In the genomic region with DNA sequence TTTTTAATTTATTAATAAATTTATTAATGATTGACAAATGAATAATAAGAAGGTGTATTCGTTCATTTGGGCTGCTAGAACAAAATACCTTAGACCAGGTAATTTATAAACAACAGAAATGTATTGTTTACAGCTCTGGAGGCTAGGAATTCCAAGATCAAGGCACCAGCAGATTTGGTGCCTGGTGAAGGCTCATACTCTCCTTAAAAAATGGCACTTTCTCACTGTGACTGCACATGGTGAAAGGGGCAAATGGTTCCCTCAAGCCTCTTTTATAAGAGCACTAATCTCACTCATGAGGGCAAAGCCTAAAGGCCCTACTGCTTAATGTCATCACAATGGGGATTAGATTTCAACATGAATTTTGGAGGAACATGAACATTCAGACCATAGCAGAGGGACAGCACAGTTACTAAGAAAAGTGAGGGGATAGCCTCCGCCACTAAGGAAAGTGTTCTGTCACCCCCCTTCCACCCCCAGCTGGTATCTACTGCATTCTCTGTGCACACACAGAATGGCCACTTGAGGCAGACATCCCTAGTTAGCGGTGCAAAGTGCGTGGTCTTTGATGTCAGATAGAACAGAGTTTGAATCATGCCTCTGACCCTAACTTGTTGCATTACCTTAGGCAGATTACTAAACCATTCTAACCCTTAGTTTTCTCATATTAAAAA, we compare ENCODE assay signal across 1 cellular context.
TF ChIP-seq lines count a peak whose summit lies in the region.

No MANE protein-coding gene starts in this region.

TF ChIP-seq in HepG2, 621 proteins besides CTCF, POLR2A, EP300 and RAD21 (continued from another document and continues in another):
- TF ChIP-seq, protein P1, sequence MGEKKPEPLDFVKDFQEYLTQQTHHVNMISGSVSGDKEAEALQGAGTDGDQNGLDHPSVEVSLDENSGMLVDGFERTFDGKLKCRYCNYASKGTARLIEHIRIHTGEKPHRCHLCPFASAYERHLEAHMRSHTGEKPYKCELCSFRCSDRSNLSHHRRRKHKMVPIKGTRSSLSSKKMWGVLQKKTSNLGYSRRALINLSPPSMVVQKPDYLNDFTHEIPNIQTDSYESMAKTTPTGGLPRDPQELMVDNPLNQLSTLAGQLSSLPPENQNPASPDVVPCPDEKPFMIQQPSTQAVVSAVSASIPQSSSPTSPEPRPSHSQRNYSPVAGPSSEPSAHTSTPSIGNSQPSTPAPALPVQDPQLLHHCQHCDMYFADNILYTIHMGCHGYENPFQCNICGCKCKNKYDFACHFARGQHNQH (CRISPR knock-in tag; IDR thresholded peaks at IDR 0.05) = no peak
- no peak for TF ChIP-seq MYNN (CRISPR knock-in tag; IDR thresholded peaks at IDR 0.05; ENCODE audit: low read depth)
- TF ChIP-seq, protein P2, sequence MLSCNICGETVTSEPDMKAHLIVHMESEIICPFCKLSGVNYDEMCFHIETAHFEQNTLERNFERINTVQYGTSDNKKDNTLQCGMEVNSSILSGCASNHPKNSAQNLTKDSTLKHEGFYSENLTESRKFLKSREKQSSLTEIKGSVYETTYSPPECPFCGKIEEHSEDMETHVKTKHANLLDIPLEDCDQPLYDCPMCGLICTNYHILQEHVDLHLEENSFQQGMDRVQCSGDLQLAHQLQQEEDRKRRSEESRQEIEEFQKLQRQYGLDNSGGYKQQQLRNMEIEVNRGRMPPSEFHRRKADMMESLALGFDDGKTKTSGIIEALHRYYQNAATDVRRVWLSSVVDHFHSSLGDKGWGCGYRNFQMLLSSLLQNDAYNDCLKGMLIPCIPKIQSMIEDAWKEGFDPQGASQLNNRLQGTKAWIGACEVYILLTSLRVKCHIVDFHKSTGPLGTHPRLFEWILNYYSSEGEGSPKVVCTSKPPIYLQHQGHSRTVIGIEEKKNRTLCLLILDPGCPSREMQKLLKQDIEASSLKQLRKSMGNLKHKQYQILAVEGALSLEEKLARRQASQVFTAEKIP (CRISPR knock-in tag; IDR thresholded peaks at IDR 0.05; ENCODE audit: borderline replicate concordance) = no peak
- TF ChIP-seq POGZ (CRISPR knock-in tag; IDR thresholded peaks at IDR 0.05) = no peak
- TF ChIP-seq NFIC (IDR thresholded peaks at IDR 0.05; ENCODE audit: low read length) = no peak
- TF ChIP-seq ZNF615 (CRISPR knock-in tag; IDR thresholded peaks at IDR 0.05; ENCODE audit: borderline replicate concordance) = no peak
- TF ChIP-seq SMAD9 (CRISPR knock-in tag; IDR thresholded peaks at IDR 0.05) = no peak
- peak; percentile 49; the same call in 1 of the 2 replicates for TF ChIP-seq ZBTB21 (CRISPR knock-in tag; IDR thresholded peaks at IDR 0.05)
- TF ChIP-seq FOSL2 (CRISPR knock-in tag; IDR thresholded peaks at IDR 0.05) = no peak
- no peak for TF ChIP-seq NFKBIZ (CRISPR knock-in tag; IDR thresholded peaks at IDR 0.05)
- 0 out of 2 replicates have a peak, but pooled peaks have one; percentile 19 for TF ChIP-seq ZNF644 (CRISPR knock-in tag; IDR thresholded peaks at IDR 0.05; ENCODE audit: low read depth)
- no peak for TF ChIP-seq ZNF484 (CRISPR knock-in tag; IDR thresholded peaks at IDR 0.05; ENCODE audit: borderline replicate concordance, low read depth)
- TF ChIP-seq, protein P3, sequence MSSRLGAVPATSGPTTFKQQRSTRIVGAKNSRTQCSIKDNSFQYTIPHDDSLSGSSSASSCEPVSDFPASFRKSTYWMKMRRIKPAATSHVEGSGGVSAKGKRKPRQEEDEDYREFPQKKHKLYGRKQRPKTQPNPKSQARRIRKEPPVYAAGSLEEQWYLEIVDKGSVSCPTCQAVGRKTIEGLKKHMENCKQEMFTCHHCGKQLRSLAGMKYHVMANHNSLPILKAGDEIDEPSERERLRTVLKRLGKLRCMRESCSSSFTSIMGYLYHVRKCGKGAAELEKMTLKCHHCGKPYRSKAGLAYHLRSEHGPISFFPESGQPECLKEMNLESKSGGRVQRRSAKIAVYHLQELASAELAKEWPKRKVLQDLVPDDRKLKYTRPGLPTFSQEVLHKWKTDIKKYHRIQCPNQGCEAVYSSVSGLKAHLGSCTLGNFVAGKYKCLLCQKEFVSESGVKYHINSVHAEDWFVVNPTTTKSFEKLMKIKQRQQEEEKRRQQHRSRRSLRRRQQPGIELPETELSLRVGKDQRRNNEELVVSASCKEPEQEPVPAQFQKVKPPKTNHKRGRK (CRISPR knock-in tag; IDR thresholded peaks at IDR 0.05) = 0 out of 2 replicates have a peak, but pooled peaks have one; percentile 45
- TF ChIP-seq TEAD3 (CRISPR knock-in tag; optimal IDR thresholded peaks at IDR 0.05; ENCODE audit: borderline replicate concordance) = peak; percentile 24
- no peak for TF ChIP-seq PAWR (CRISPR knock-in tag; IDR thresholded peaks at IDR 0.05; ENCODE audit: borderline replicate concordance)
- TF ChIP-seq ZNF563 (CRISPR knock-in tag; IDR thresholded peaks at IDR 0.05) = no peak
- TF ChIP-seq SMC3 (IDR thresholded peaks at IDR 0.05; ENCODE audit: low read length) = peak; percentile 34; the same call in 1 of the 2 replicates
- TF ChIP-seq CHD4 (IDR thresholded peaks at IDR 0.05; ENCODE audit: borderline replicate concordance, low read length) = no peak
- no peak for TF ChIP-seq IRX3 (CRISPR knock-in tag; IDR thresholded peaks at IDR 0.05; ENCODE audit: borderline replicate concordance, low read depth)
- no peak for TF ChIP-seq SOX5 (CRISPR knock-in tag; IDR thresholded peaks at IDR 0.05; ENCODE audit: borderline replicate concordance)
- TF ChIP-seq, protein P4, sequence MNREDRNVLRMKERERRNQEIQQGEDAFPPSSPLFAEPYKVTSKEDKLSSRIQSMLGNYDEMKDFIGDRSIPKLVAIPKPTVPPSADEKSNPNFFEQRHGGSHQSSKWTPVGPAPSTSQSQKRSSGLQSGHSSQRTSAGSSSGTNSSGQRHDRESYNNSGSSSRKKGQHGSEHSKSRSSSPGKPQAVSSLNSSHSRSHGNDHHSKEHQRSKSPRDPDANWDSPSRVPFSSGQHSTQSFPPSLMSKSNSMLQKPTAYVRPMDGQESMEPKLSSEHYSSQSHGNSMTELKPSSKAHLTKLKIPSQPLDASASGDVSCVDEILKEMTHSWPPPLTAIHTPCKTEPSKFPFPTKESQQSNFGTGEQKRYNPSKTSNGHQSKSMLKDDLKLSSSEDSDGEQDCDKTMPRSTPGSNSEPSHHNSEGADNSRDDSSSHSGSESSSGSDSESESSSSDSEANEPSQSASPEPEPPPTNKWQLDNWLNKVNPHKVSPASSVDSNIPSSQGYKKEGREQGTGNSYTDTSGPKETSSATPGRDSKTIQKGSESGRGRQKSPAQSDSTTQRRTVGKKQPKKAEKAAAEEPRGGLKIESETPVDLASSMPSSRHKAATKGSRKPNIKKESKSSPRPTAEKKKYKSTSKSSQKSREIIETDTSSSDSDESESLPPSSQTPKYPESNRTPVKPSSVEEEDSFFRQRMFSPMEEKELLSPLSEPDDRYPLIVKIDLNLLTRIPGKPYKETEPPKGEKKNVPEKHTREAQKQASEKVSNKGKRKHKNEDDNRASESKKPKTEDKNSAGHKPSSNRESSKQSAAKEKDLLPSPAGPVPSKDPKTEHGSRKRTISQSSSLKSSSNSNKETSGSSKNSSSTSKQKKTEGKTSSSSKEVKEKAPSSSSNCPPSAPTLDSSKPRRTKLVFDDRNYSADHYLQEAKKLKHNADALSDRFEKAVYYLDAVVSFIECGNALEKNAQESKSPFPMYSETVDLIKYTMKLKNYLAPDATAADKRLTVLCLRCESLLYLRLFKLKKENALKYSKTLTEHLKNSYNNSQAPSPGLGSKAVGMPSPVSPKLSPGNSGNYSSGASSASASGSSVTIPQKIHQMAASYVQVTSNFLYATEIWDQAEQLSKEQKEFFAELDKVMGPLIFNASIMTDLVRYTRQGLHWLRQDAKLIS (CRISPR knock-in tag; IDR thresholded peaks at IDR 0.05) = no peak
- no peak for TF ChIP-seq PHF8 (CRISPR knock-in tag; IDR thresholded peaks at IDR 0.05)
- TF ChIP-seq KLF12 (CRISPR knock-in tag; IDR thresholded peaks at IDR 0.05; ENCODE audit: borderline replicate concordance) = no peak
- TF ChIP-seq RFX1 (IDR thresholded peaks at IDR 0.05) = no peak
- TF ChIP-seq, protein P5, sequence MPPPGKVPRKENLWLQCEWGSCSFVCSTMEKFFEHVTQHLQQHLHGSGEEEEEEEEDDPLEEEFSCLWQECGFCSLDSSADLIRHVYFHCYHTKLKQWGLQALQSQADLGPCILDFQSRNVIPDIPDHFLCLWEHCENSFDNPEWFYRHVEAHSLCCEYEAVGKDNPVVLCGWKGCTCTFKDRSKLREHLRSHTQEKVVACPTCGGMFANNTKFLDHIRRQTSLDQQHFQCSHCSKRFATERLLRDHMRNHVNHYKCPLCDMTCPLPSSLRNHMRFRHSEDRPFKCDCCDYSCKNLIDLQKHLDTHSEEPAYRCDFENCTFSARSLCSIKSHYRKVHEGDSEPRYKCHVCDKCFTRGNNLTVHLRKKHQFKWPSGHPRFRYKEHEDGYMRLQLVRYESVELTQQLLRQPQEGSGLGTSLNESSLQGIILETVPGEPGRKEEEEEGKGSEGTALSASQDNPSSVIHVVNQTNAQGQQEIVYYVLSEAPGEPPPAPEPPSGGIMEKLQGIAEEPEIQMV (CRISPR knock-in tag; IDR thresholded peaks at IDR 0.05; ENCODE audit: low read depth) = no peak
- TF ChIP-seq ZBTB7B (CRISPR knock-in tag; IDR thresholded peaks at IDR 0.05) = no peak
- no peak for TF ChIP-seq ZNF17 (CRISPR knock-in tag; IDR thresholded peaks at IDR 0.05)
- peak; percentile 27; the same call in 1 of the 2 replicates for TF ChIP-seq TCF7 (IDR thresholded peaks at IDR 0.05; ENCODE audit: low read depth)
- TF ChIP-seq, protein P6, sequence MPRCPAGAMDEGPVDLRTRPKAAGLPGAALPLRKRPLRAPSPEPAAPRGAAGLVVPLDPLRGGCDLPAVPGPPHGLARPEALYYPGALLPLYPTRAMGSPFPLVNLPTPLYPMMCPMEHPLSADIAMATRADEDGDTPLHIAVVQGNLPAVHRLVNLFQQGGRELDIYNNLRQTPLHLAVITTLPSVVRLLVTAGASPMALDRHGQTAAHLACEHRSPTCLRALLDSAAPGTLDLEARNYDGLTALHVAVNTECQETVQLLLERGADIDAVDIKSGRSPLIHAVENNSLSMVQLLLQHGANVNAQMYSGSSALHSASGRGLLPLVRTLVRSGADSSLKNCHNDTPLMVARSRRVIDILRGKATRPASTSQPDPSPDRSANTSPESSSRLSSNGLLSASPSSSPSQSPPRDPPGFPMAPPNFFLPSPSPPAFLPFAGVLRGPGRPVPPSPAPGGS (CRISPR knock-in tag; IDR thresholded peaks at IDR 0.05) = no peak
- no peak for TF ChIP-seq ZNF878 (CRISPR knock-in tag; IDR thresholded peaks at IDR 0.05)
- no peak for TF ChIP-seq MTF2 (CRISPR knock-in tag; IDR thresholded peaks at IDR 0.05; ENCODE audit: borderline replicate concordance)
- TF ChIP-seq, protein P7, sequence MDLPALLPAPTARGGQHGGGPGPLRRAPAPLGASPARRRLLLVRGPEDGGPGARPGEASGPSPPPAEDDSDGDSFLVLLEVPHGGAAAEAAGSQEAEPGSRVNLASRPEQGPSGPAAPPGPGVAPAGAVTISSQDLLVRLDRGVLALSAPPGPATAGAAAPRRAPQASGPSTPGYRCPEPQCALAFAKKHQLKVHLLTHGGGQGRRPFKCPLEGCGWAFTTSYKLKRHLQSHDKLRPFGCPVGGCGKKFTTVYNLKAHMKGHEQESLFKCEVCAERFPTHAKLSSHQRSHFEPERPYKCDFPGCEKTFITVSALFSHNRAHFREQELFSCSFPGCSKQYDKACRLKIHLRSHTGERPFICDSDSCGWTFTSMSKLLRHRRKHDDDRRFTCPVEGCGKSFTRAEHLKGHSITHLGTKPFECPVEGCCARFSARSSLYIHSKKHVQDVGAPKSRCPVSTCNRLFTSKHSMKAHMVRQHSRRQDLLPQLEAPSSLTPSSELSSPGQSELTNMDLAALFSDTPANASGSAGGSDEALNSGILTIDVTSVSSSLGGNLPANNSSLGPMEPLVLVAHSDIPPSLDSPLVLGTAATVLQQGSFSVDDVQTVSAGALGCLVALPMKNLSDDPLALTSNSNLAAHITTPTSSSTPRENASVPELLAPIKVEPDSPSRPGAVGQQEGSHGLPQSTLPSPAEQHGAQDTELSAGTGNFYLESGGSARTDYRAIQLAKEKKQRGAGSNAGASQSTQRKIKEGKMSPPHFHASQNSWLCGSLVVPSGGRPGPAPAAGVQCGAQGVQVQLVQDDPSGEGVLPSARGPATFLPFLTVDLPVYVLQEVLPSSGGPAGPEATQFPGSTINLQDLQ (CRISPR knock-in tag; IDR thresholded peaks at IDR 0.05) = no peak
- peak; percentile 48; the same call in 1 of the 2 replicates for TF ChIP-seq HNF4G (IDR thresholded peaks at IDR 0.05; ENCODE audit: borderline replicate concordance, low read depth, low read length)
- TF ChIP-seq HNF4G (CRISPR knock-in tag; IDR thresholded peaks at IDR 0.05; ENCODE audit: borderline replicate concordance, low read depth) = no peak
- TF ChIP-seq ZNF570 (CRISPR knock-in tag; IDR thresholded peaks at IDR 0.05; ENCODE audit: borderline replicate concordance) = no peak
- TF ChIP-seq, protein P8, sequence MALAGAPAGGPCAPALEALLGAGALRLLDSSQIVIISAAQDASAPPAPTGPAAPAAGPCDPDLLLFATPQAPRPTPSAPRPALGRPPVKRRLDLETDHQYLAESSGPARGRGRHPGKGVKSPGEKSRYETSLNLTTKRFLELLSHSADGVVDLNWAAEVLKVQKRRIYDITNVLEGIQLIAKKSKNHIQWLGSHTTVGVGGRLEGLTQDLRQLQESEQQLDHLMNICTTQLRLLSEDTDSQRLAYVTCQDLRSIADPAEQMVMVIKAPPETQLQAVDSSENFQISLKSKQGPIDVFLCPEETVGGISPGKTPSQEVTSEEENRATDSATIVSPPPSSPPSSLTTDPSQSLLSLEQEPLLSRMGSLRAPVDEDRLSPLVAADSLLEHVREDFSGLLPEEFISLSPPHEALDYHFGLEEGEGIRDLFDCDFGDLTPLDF (CRISPR knock-in tag; IDR thresholded peaks at IDR 0.05) = no peak
- TF ChIP-seq TGIF2 (CRISPR knock-in tag; IDR thresholded peaks at IDR 0.05) = no peak
- TF ChIP-seq ZNF7 (CRISPR knock-in tag; IDR thresholded peaks at IDR 0.05) = no peak
- no peak for TF ChIP-seq KDM5A (IDR thresholded peaks at IDR 0.05; ENCODE audit: borderline replicate concordance, low read length)
- TF ChIP-seq, protein P9, sequence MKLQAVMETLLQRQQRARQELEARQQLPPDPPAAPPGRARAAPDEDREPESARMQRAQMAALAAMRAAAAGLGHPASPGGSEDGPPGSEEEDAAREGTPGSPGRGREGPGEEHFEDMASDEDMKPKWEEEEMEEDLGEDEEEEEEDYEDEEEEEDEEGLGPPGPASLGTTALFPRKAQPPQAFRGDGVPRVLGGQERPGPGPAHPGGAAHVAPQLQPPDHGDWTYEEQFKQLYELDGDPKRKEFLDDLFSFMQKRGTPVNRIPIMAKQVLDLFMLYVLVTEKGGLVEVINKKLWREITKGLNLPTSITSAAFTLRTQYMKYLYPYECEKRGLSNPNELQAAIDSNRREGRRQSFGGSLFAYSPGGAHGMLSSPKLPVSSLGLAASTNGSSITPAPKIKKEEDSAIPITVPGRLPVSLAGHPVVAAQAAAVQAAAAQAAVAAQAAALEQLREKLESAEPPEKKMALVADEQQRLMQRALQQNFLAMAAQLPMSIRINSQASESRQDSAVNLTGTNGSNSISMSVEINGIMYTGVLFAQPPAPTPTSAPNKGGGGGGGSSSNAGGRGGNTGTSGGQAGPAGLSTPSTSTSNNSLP (IDR thresholded peaks at IDR 0.05; ENCODE audit: low read depth, low read length) = peak; percentile 44; the same call in 1 of the 2 replicates
- TF ChIP-seq ZNF24 (IDR thresholded peaks at IDR 0.05) = no peak
- TF ChIP-seq HNF4A (CRISPR knock-in tag; IDR thresholded peaks at IDR 0.05) = peak; percentile 51
- no peak for TF ChIP-seq KAT2B (IDR thresholded peaks at IDR 0.05; ENCODE audit: borderline replicate concordance, low read depth, low read length)
- TF ChIP-seq ETV5 (CRISPR knock-in tag; IDR thresholded peaks at IDR 0.05; ENCODE audit: borderline replicate concordance) = no peak
- no peak for TF ChIP-seq SKI (IDR thresholded peaks at IDR 0.05; ENCODE audit: partially characterized antibody)
